Comparison of ENCODE assay signal across 8 cellular contexts in genomic region chr11:130894322-130895025, GRCh38.
DNase-seq lines count a peak whose midpoint lies in the region; ATAC-seq lines count a peak whose summit lies in the region.

No MANE protein-coding gene starts in this region.

- peak; percentile 85 for ATAC-seq in HG02885 (IDR thresholded peaks at IDR 0.05; ENCODE audit: poor library complexity, unreplicated experiment)

- DNase-seq in DMS 273 (lab: John Stamatoyannopoulos, UW; ENCODE audit: unreplicated experiment) (peak; percentile 65), DMS 273 treated with DMSO at 0.1 percent for 48 hours (lab: John Stamatoyannopoulos, UW) (no peak), NCI-H2029 treated with DMSO at 0.1 percent for 48 hours (lab: John Stamatoyannopoulos, UW) (peak; percentile 73), UCSD-AML1 (lab: John Stamatoyannopoulos, UW; ENCODE audit: unreplicated experiment) (peak; percentile 60), brain pericyte (ENCODE audit: low read depth, low spot score) (peak; percentile 64), iris pigment epithelial cell (ENCODE audit: low read depth) (peak; percentile 74)
- DNase-seq in stimulated activated CD4-positive, alpha-beta T cell treated with anti-CD3 and anti-CD28 coated beads, Interleukin-12 subunit alpha, Interleukin-12 subunit beta, amount 100 ng/mL, for 48 hours (ENCODE audit: low read depth in 2 of 3, low spot score in 1 of 3), result peak; percentile 32 to 53 (median 41)
